ENCODE assay signal across 8 cellular contexts in the genomic region with DNA sequence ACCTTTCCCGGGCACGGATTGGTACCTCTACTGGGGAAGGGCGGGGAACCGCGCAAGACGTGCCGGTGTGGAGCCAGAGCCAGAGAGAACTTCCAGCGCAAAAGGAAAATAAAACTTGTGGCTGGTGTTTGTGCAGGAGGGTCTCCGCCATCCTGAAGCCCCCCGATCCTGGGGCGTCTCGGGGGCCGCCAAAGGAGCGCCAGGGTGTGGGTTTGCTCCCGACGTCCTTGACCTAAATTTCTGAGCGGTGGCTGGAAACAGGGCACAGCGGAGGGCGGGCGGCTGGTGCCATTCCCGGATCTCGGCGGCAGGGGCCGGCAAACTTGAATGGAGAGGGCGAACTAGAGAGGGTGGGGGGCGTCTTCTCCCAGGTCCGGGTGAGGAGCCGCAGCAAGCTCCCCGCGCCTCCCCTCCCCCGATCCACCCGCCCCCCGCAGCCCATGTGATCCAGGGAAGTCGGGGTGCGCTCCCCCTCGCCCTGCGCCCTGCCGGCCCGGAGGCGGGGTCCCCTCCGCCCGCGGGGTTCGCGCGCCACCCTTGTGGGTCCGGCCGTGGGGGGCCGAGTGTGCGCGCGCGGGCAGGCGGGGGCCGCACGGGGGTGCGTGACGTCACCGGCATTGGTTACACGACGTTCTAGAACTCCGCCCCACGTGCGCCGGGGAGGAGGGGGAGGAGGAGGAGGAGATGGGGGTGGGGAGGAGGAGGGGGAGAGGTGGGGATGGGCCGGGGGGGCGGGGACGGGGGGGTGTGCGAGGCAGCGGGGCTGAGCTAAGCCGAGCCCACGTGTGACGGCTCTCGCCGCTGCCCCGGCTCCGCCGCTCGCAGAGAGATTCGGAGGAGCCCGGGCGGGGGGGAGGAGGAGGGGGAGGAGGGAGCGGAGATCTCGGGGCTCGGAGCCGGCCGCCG. TPM values are rescaled to one million over a fixed set of nuclear protein-coding genes. Genes with fewer than 3 reads are reported as not detected.
DNase-seq lines count a peak whose midpoint lies in the region; ATAC-seq, FAIRE-seq and TF ChIP-seq lines count a peak whose summit lies in the region.

A gene (plus strand): TSS at position 748 of the 906 bp plus-strand sequence. CDS start 220 bp downstream, outside the sequence.

- CTCF ChIA-PET in HepG2 (lab: Yijun Ruan, JAX; ENCODE audit: low intra/inter-chr PET ratio, low total read pairs) = no interaction called here

- peak within 1 kb of the TSS; percentile 17 for H2AFZ ChIP-seq in HepG2 (ENCODE audit: low read length)

- H4K20me1 ChIP-seq in HepG2 (ENCODE audit: insufficient read depth, low read length) = no peaks in the 10 kb centered on the region

- ATAC-seq in GM19025 (IDR thresholded peaks at IDR 0.05; ENCODE audit: low read depth, unreplicated experiment) (peak; percentile 78), HG03280 (IDR thresholded peaks at IDR 0.05; ENCODE audit: unreplicated experiment) (peak; percentile 78), HepG2 (peak; percentile 83)

- no peak for FAIRE-seq in HepG2 (lab: Jason Lieb, UNC)

- no peaks in the 10 kb centered on the region for H3K27me3 ChIP-seq in HepG2 (ENCODE audit: control insufficient read depth in 1 of 2, insufficient read depth in 2 of 2, low read length in 2 of 2)

- TF ChIP-seq POLR2A in HepG2 (IDR thresholded peaks at IDR 0.05; ENCODE audit: insufficient read depth in 1 of 2, low read depth in 2 of 2, low read length in 2 of 2) = peak in 1 of 2 experiments; percentile 51; a peak in 2 of 4 replicates

- TF ChIP-seq CTCF in HepG2 (CRISPR knock-in tag; IDR thresholded peaks at IDR 0.05) = no peak

- H3K27ac ChIP-seq in HepG2 (ENCODE audit: extremely low read length, insufficient read depth, low read length) = peak within 1 kb of the TSS; percentile 63

- H3K4me1 Mint-ChIP-seq in dendritic cell treated with granulocyte-macrophage colony-stimulating factor and Interleukin-4, amounts not matched to agents 40 ng/mL and 50 ng/mL, for 4 days (ENCODE audit: low read depth) = peaks cover 28% of the 10 kb centered on the region

- H3K36me3 ChIP-seq in HepG2 (replicated peaks in 1 of 2; ENCODE audit: control insufficient read depth in 1 of 2, insufficient read depth in 2 of 2, low read length in 2 of 2) = peaks cover 1 to 14% of the 10 kb centered on the region in 2 experiments; a peak in 3 of 5 replicates

- H3K36me3 Mint-ChIP-seq in dendritic cell treated with granulocyte-macrophage colony-stimulating factor and Interleukin-4, amounts not matched to agents 40 ng/mL and 50 ng/mL, for 4 days (ENCODE audit: low read depth) = peaks cover 8% of the 10 kb centered on the region

- no TSS peak for BruUV-seq in HepG2 (replicated peaks; lab: Mats Ljungman, UMichigan)

- 3% methylated on average over 61 of the region's 88 CpGs for whole genome bisulfite sequencing in HepG2 (ENCODE audit: low lambda C conversion rate)

- no peaks in the 10 kb centered on the region for H3K9me3 Mint-ChIP-seq in dendritic cell treated with granulocyte-macrophage colony-stimulating factor and Interleukin-4, amounts not matched to agents 40 ng/mL and 50 ng/mL, for 4 days

- DNase-seq in ACHN (peak; percentile 89), NCI-H526 treated with DMSO at 0.1 percent for 48 hours (lab: John Stamatoyannopoulos, UW) (peak; percentile 64), HepG2 (ENCODE audit: low spot score) (peak; percentile 76)
- DNase-seq in activated CD4-positive, alpha-beta T cell treated with anti-CD3 and anti-CD28 coated beads, Interleukin-2, amount 50 U/mL, for 48 hours = peak; percentile 88 to 90
- DNase-seq in stimulated activated CD4-positive, alpha-beta T cell treated with anti-CD3 and anti-CD28 coated beads, Interleukin-2, amount 100 ng/mL, for 4 hours (ENCODE audit: low read depth) = peak; percentile 93

- peak within 1 kb of the TSS; percentile 94 for H3K4me2 ChIP-seq in HepG2 (ENCODE audit: low read depth, low read length)

- in situ Hi-C loops in ACHN (cut with HindIII; ENCODE audit: low pct_ligation_motif_present, low pct_unique_long_range_greater_than_20kb, low sequenced_read_pairs) = no loop called here
- in situ Hi-C loops in HepG2 (cut with HindIII; ENCODE audit: extremely low pct_ligation_motif_present, low pct_unique_long_range_greater_than_20kb) = no loop called here

- POLR2A ChIA-PET in HepG2 (lab: Yijun Ruan, JAX) = interaction anchor here (0.5 to 2.7 kb wide), 16 partner anchors 11 to 594 kb away, joined by 3 to 20 read pairs (median 4); a partner anchor contains a TSS

- TF ChIP-seq EP300 in HepG2 (IDR thresholded peaks at IDR 0.05; ENCODE audit: low read depth in 2 of 2, low read length in 2 of 2) (no peak), HepG2 (CRISPR knock-in tag; IDR thresholded peaks at IDR 0.05; ENCODE audit: borderline replicate concordance) (no peak)

- peak within 1 kb of the TSS; percentile 91 for H3K4me3 Mint-ChIP-seq in dendritic cell treated with granulocyte-macrophage colony-stimulating factor and Interleukin-4, amounts not matched to agents 40 ng/mL and 50 ng/mL, for 4 days

- peaks cover 40% of the 10 kb centered on the region for H3K79me2 ChIP-seq in HepG2 (ENCODE audit: insufficient read depth, low read length)

- no peak for TF ChIP-seq RAD21 in HepG2 (CRISPR knock-in tag; IDR thresholded peaks at IDR 0.05)

- H3K4me3 ChIP-seq in HepG2 (replicated peaks in 1 of 3; ENCODE audit: insufficient read depth in 1 of 3, low read depth in 2 of 3, low read length in 3 of 3) = peak within 1 kb of the TSS; percentile 75 to 95 (median 79)

- H3K9me3 ChIP-seq in HepG2 (ENCODE audit: low read length) = no peaks in the 10 kb centered on the region

- H3K4me1 ChIP-seq in HepG2 (ENCODE audit: insufficient read depth, low read length) = peaks cover 54% of the 10 kb centered on the region

- H3K9ac ChIP-seq in HepG2 (ENCODE audit: insufficient read depth, low read depth, low read length) = peak within 1 kb of the TSS; percentile 79

- intact Hi-C loops in dendritic cell treated with granulocyte-macrophage colony-stimulating factor and Interleukin-4, amounts not matched to agents 40 ng/mL and 50 ng/mL, for 4 days (cut with micrococcal nuclease) = no loop called here
- intact Hi-C loops in HepG2 (cut with micrococcal nuclease; ENCODE audit: unreplicated experiment) = no loop called here

- peak within 1 kb of the TSS; percentile 84 for H3K27ac Mint-ChIP-seq in dendritic cell treated with granulocyte-macrophage colony-stimulating factor and Interleukin-4, amounts not matched to agents 40 ng/mL and 50 ng/mL, for 4 days

- H3K27me3 Mint-ChIP-seq in dendritic cell treated with granulocyte-macrophage colony-stimulating factor and Interleukin-4, amounts not matched to agents 40 ng/mL and 50 ng/mL, for 4 days = peaks cover 32% of the 10 kb centered on the region

TF ChIP-seq in HepG2, 621 proteins besides CTCF, POLR2A, EP300 and RAD21 (continues in another document):
- TF ChIP-seq ELF3 (CRISPR knock-in tag; IDR thresholded peaks at IDR 0.05) = peak; percentile 24; the same call in 1 of the 2 replicates
- no peak for TF ChIP-seq ZFP62 (CRISPR knock-in tag; IDR thresholded peaks at IDR 0.05)
- TF ChIP-seq, protein P1, sequence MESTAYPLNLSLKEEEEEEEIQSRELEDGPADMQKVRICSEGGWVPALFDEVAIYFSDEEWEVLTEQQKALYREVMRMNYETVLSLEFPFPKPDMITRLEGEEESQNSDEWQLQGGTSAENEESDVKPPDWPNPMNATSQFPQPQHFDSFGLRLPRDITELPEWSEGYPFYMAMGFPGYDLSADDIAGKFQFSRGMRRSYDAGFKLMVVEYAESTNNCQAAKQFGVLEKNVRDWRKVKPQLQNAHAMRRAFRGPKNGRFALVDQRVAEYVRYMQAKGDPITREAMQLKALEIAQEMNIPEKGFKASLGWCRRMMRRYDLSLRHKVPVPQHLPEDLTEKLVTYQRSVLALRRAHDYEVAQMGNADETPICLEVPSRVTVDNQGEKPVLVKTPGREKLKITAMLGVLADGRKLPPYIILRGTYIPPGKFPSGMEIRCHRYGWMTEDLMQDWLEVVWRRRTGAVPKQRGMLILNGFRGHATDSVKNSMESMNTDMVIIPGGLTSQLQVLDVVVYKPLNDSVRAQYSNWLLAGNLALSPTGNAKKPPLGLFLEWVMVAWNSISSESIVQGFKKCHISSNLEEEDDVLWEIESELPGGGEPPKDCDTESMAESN (CRISPR knock-in tag; conservative IDR thresholded peaks at IDR 0.05) = 0 out of 2 replicates have a peak, but pooled peaks have one; percentile 39
- TF ChIP-seq MAZ (IDR thresholded peaks at IDR 0.05; ENCODE audit: borderline replicate concordance, low read depth, low read length) = peak; percentile 87
- peak; percentile 94 for TF ChIP-seq MAZ (CRISPR knock-in tag; IDR thresholded peaks at IDR 0.05; ENCODE audit: low read depth)

RNA-seq across cellular contexts. Expression of the gene that starts here (rescaled TPM):
- 68.1 and 78.4 TPM in 2 replicates for total RNA-seq in HepG2 (2016; rRNA removed; fragmentation: Illumina TruSeq; extraction: Trizol)
- 20.7 and 27.5 TPM in 2 replicates for total RNA-seq in HepG2 (2016; cell fraction: cytosol; rRNA removed; fragmentation: Illumina TruSeq; extraction: Trizol; ENCODE audit: low read depth)
- 63.6 and 75.1 TPM in 2 replicates for total RNA-seq in HepG2 (2016; cell fraction: insoluble cytoplasmic fraction; rRNA removed; fragmentation: Illumina TruSeq; extraction: Trizol)
- total RNA-seq in HepG2 (2016; cell fraction: membrane; rRNA removed; fragmentation: Illumina TruSeq; extraction: Trizol) = 46.0 and 48.0 TPM in 2 replicates
- total RNA-seq in HepG2 (2016; cell fraction: nucleus; rRNA removed; fragmentation: Illumina TruSeq; extraction: Trizol) = 99.8 and 106 TPM in 2 replicates
- 71.5 and 77.5 TPM in 2 replicates for polyA plus RNA-seq in HepG2 (2011; rRNA removed)
- polyA plus RNA-seq in HepG2 (2011; cell fraction: cytosol; rRNA removed) = 46.4 and 63.8 TPM in 2 replicates
- 160 and 214 TPM in 2 replicates for polyA plus RNA-seq in HepG2 (2011; cell fraction: nucleus; rRNA removed)
- 58.9 and 61.5 TPM in 2 replicates for polyA plus RNA-seq in HepG2 (2012)
- polyA plus RNA-seq in HepG2 (2016; cell fraction: cytosol; fragmentation: Illumina TruSeq; extraction: Trizol; ENCODE audit: low read depth) = 44.4 and 51.3 TPM in 2 replicates
- polyA plus RNA-seq in HepG2 (2016; cell fraction: insoluble cytoplasmic fraction; fragmentation: Illumina TruSeq; extraction: Trizol; ENCODE audit: low read depth) = 65.9 and 71.3 TPM in 2 replicates
- polyA plus RNA-seq in HepG2 (2016; cell fraction: membrane; fragmentation: Illumina TruSeq; extraction: Trizol; ENCODE audit: low read depth) = 51.0 and 55.4 TPM in 2 replicates
- polyA plus RNA-seq in HepG2 (2016; cell fraction: nucleus; fragmentation: Illumina TruSeq; extraction: Trizol; ENCODE audit: insufficient read depth, low read depth) = 80.0 and 84.1 TPM in 2 replicates
- 123 and 154 TPM in 2 replicates for polyA minus RNA-seq in HepG2 (2011; rRNA and poly(A)+ RNA removed; ENCODE audit: low replicate concordance)
- polyA minus RNA-seq in HepG2 (2011; cell fraction: cytosol; rRNA and poly(A)+ RNA removed) = 38.9 and 41.5 TPM in 2 replicates
- polyA minus RNA-seq in HepG2 (2011; cell fraction: nucleus; rRNA and poly(A)+ RNA removed) = 157 and 171 TPM in 2 replicates

Comparison
In these comparisons a context has a peak if more than half of its experiments do, and no peak if none do; other contexts are left out.
1. Peak in every context shown above with its lines: DNase-seq, ATAC-seq, H3K4me3 ChIP-seq and H3K27ac ChIP-seq.